Comparison of ENCODE assay signal across 16 cellular contexts in genomic region chr6:52697903-52698302, GRCh38. TPM values are rescaled to one million over a fixed set of nuclear protein-coding genes. Genes with fewer than 3 reads are reported as not detected.
DNase-seq lines count a peak whose midpoint lies in the region; ATAC-seq, FAIRE-seq and TF ChIP-seq lines count a peak whose summit lies in the region.
"Had no signal": no experiment of that assay in that cellular context is flagged by ENCODE, and none has a peak within 500 bp of the region (broad histone marks: within the 10 kb centered on the region; RNA-seq: fewer than 3 reads in every experiment).

No MANE protein-coding gene starts in this region.

- no peak overlapping the region for H3K27ac ChIP-seq in RWPE2 (ENCODE audit: poor library complexity, severe bottlenecking)
- H3K27ac ChIP-seq: BLaER1 treated with 17β-estradiol and CSF1 and Interleukin-3, amounts not matched to agents 10 nM and 100 nM; coronary artery; sigmoid colon had no signal

- H3K4me3 ChIP-seq in AG10803 (ENCODE audit: low read length) (no peak overlapping the region), RWPE2 (ENCODE audit: severe bottlenecking) (no peak overlapping the region), fibroblast of mammary gland (ENCODE audit: control insufficient read depth, low read depth, low read length) (no peak overlapping the region)
- H3K4me3 ChIP-seq: BLaER1 treated with 17β-estradiol and CSF1 and Interleukin-3, amounts not matched to agents 10 nM and 100 nM; coronary artery; sigmoid colon had no signal

- no peaks in the 10 kb centered on the region for H3K4me1 Mint-ChIP-seq in glutamatergic neuron (ENCODE audit: low read depth, unreplicated experiment)
- H3K4me1 Mint-ChIP-seq: activated naive CD4-positive, alpha-beta T cell treated with anti-CD3 and anti-CD28 coated beads, Interleukin-2, amount 50 U/mL, for 24 hours; natural killer cell; stimulated activated naive CD8-positive, alpha-beta T cell treated with anti-CD3 and anti-CD28 coated beads, Interleukin-15, amount 100 ng/mL, for 72 hours had no signal

- H3K36me3 ChIP-seq in RWPE2 (ENCODE audit: low read depth) = no peaks in the 10 kb centered on the region
- H3K36me3 ChIP-seq: BLaER1 treated with 17β-estradiol and CSF1 and Interleukin-3, amounts not matched to agents 10 nM and 100 nM; sigmoid colon had no signal

- FAIRE-seq in H54 (lab: Jason Lieb, UNC) (no peak), GM12891 (lab: Jason Lieb, UNC) (no peak)

- H3K27ac Mint-ChIP-seq in glutamatergic neuron (ENCODE audit: unreplicated experiment) = no peak overlapping the region
- H3K27ac Mint-ChIP-seq: activated naive CD4-positive, alpha-beta T cell treated with anti-CD3 and anti-CD28 coated beads, Interleukin-2, amount 50 U/mL, for 24 hours; natural killer cell; stimulated activated naive CD8-positive, alpha-beta T cell treated with anti-CD3 and anti-CD28 coated beads, Interleukin-15, amount 100 ng/mL, for 72 hours had no signal

- TF ChIP-seq POLR2A in H54 (IDR thresholded peaks at IDR 0.05; ENCODE audit: low read depth, low read length) (no peak), GM12891 (IDR thresholded peaks at IDR 0.05; ENCODE audit: low read depth, low read length) (no peak)

- H3K27me3 ChIP-seq in RWPE2 (ENCODE audit: insufficient read depth, poor library complexity, severe bottlenecking) = no peaks in the 10 kb centered on the region
- H3K27me3 ChIP-seq: sigmoid colon had no signal

- no peak for DNase-seq in AG10803 (ENCODE audit: low read depth)
- DNase-seq in H54 (ENCODE audit: insufficient read length, low spot score) = peak; percentile 4
- no peak for DNase-seq in RWPE2 (ENCODE audit: low spot score)
- DNase-seq in fibroblast of mammary gland (ENCODE audit: low read depth) = peak; percentile 9
- DNase-seq in NOMO-1 (lab: John Stamatoyannopoulos, UW; ENCODE audit: unreplicated experiment in 2 of 2) = no peak
- no peak for DNase-seq in activated effector memory CD4-positive, alpha-beta T cell treated with anti-CD3 and anti-CD28 coated beads, Interleukin-2, amount 50 U/mL, for 16 hours
- no peak for DNase-seq in glutamatergic neuron
- DNase-seq in GM12891 (ENCODE audit: insufficient read length, low spot score) = no peak
- DNase-seq: islet precursor cell; natural killer cell; NCI-H2107; sigmoid colon; stimulated activated naive CD8-positive, alpha-beta T cell treated with anti-CD3 and anti-CD28 coated beads, Interleukin-15, amount 100 ng/mL, for 72 hours had no signal

- H3K36me3 Mint-ChIP-seq in glutamatergic neuron (ENCODE audit: unreplicated experiment) = no peaks in the 10 kb centered on the region
- H3K36me3 Mint-ChIP-seq: activated naive CD4-positive, alpha-beta T cell treated with anti-CD3 and anti-CD28 coated beads, Interleukin-2, amount 50 U/mL, for 24 hours; natural killer cell had no signal

- no peak overlapping the region for H3K4me3 Mint-ChIP-seq in glutamatergic neuron (ENCODE audit: unreplicated experiment)
- H3K4me3 Mint-ChIP-seq: activated naive CD4-positive, alpha-beta T cell treated with anti-CD3 and anti-CD28 coated beads, Interleukin-2, amount 50 U/mL, for 24 hours; natural killer cell; stimulated activated naive CD8-positive, alpha-beta T cell treated with anti-CD3 and anti-CD28 coated beads, Interleukin-15, amount 100 ng/mL, for 72 hours had no signal

- no peaks in the 10 kb centered on the region for H3K27me3 Mint-ChIP-seq in glutamatergic neuron (ENCODE audit: unreplicated experiment)
- H3K27me3 Mint-ChIP-seq: stimulated activated naive CD8-positive, alpha-beta T cell treated with anti-CD3 and anti-CD28 coated beads, Interleukin-15, amount 100 ng/mL, for 72 hours had no signal

- no peaks in the 10 kb centered on the region for H3K9me3 ChIP-seq in RWPE2 (ENCODE audit: severe bottlenecking)
- H3K9me3 ChIP-seq: sigmoid colon had no signal

- 0 out of 2 replicates have a peak, but pooled peaks have one; percentile 2 for TF ChIP-seq CTCF in AG10803 (conservative IDR thresholded peaks at IDR 0.05; ENCODE audit: low read length)
- peak; percentile 39 for TF ChIP-seq CTCF in RWPE2 (IDR thresholded peaks at IDR 0.05; ENCODE audit: poor library complexity, severe bottlenecking)
- no peak for TF ChIP-seq CTCF in fibroblast of mammary gland (conservative IDR thresholded peaks at IDR 0.05; ENCODE audit: control insufficient read depth, insufficient read depth, low read depth, low read length)
- TF ChIP-seq CTCF in glutamatergic neuron (IDR thresholded peaks at IDR 0.05; ENCODE audit: partially characterized antibody, unreplicated experiment) = no peak

- peak; percentile 63; the same call in 2 of the 3 replicates for ATAC-seq in RWPE2 (ENCODE audit: low read depth)
- ATAC-seq: natural killer cell; stimulated activated naive CD8-positive, alpha-beta T cell treated with anti-CD3 and anti-CD28 coated beads, Interleukin-15, amount 100 ng/mL, for 72 hours had no signal

- no peaks in the 10 kb centered on the region for H3K4me1 ChIP-seq in RWPE2 (ENCODE audit: insufficient read depth, poor library complexity, severe bottlenecking)
- H3K4me1 ChIP-seq: BLaER1 treated with 17β-estradiol and CSF1 and Interleukin-3, amounts not matched to agents 10 nM and 100 nM; sigmoid colon had no signal

- H3K9me3 Mint-ChIP-seq in glutamatergic neuron (ENCODE audit: unreplicated experiment) = no peaks in the 10 kb centered on the region
- H3K9me3 Mint-ChIP-seq: activated naive CD4-positive, alpha-beta T cell treated with anti-CD3 and anti-CD28 coated beads, Interleukin-2, amount 50 U/mL, for 24 hours; natural killer cell; stimulated activated naive CD8-positive, alpha-beta T cell treated with anti-CD3 and anti-CD28 coated beads, Interleukin-15, amount 100 ng/mL, for 72 hours had no signal

TF ChIP-seq in GM12891, 5 proteins besides CTCF, POLR2A, EP300 and RAD21:
- TF ChIP-seq POU2F2 (IDR thresholded peaks at IDR 0.05; ENCODE audit: low read depth, low read length) (no peak), POLR2AphosphoS5 (IDR thresholded peaks at IDR 0.05; ENCODE audit: low read depth, low read length) (no peak), PAX5 (IDR thresholded peaks at IDR 0.05; ENCODE audit: insufficient read depth, low read length, severe bottlenecking) (no peak), SPI1 (IDR thresholded peaks at IDR 0.05; ENCODE audit: low read depth, low read length) (no peak), TAF1 (IDR thresholded peaks at IDR 0.05; ENCODE audit: low read depth, low read length) (no peak)
TF ChIP-seq in GM12891: peak in this region for 0.

RNA-seq across cellular contexts. Expression of gene TMEM14A, which starts 27.0 kb away (rescaled TPM):
- total RNA-seq in glutamatergic neuron (ENCODE audit: unreplicated experiment) = 26.3 TPM
- polyA plus RNA-seq in GM12891 (2012; ENCODE audit: low read depth, missing spikeins) = 18.2 TPM

Comparison
In these comparisons a context has a peak if more than half of its experiments do, and no peak if none do; other contexts are left out.
1. DNase-seq: peak in H54 (single experiment) and fibroblast of mammary gland (single experiment); none in AG10803 (single experiment), RWPE2 (single experiment), NOMO-1 (0 of 2), activated effector memory CD4-positive, alpha-beta T cell treated with anti-CD3 and anti-CD28 coated beads, Interleukin-2, amount 50 U/mL, for 16 hours (single experiment), glutamatergic neuron (single experiment) and GM12891 (single experiment).
2. CTCF ChIP-seq: peak in AG10803 (single experiment) and RWPE2 (single experiment); none in fibroblast of mammary gland (single experiment) and glutamatergic neuron (single experiment).